23 cellular contexts compared by ENCODE assay signal in genomic region chrX:3134316-3134715, GRCh38.
"Had no signal": no experiment of that assay in that cellular context is flagged by ENCODE, and none has a peak within 500 bp of the region (broad histone marks: within the 10 kb centered on the region; RNA-seq: fewer than 3 reads in every experiment).

No MANE protein-coding gene starts in this region.

- H3K4me1 Mint-ChIP-seq: immature natural killer cell; stimulated activated memory B cell treated with anti-CD40 and anti-IgM and Interleukin-4, amounts not matched to agents 10 μg/mL and 1 μg/mL and 100 μg/mL, for 72 hours had no signal

- H3K27me3 Mint-ChIP-seq: stimulated activated memory B cell treated with anti-CD40 and anti-IgM and Interleukin-4, amounts not matched to agents 10 μg/mL and 1 μg/mL and 100 μg/mL, for 72 hours had no signal

- H3K36me3 Mint-ChIP-seq: immature natural killer cell; natural killer cell treated with Interleukin-12 subunit alpha and Interleukin-12 subunit beta and Interleukin-15 and Interleukin-18, amount 100 ng/mL, for 72 hours; stimulated activated memory B cell treated with anti-CD40 and anti-IgM and Interleukin-4, amounts not matched to agents 10 μg/mL and 1 μg/mL and 100 μg/mL, for 72 hours had no signal

- ATAC-seq: effector memory CD8-positive, alpha-beta T cell; gastroesophageal sphincter; left colon; left ventricle myocardium superior; natural killer cell treated with Interleukin-12 subunit alpha and Interleukin-12 subunit beta and Interleukin-15 and Interleukin-18, amount 100 ng/mL, for 72 hours; sciatic nerve; stimulated activated memory B cell treated with anti-CD40 and anti-IgM and Interleukin-4, amounts not matched to agents 10 μg/mL and 1 μg/mL and 100 μg/mL, for 72 hours had no signal

- DNase-seq: effector memory CD8-positive, alpha-beta T cell; glutamatergic neuron; immature natural killer cell; left colon; left ventricle myocardium superior; mesenchymal stem cell; midbrain; occipital lobe; spleen; stimulated activated CD4-positive, alpha-beta T cell treated with anti-CD3 and anti-CD28 coated beads, Interleukin-15, amount 100 ng/mL, for 24 hours; stimulated activated CD4-positive, alpha-beta T cell treated with anti-CD3 and anti-CD28 coated beads, Interleukin-1b, Interleukin-23, amount 100 ng/mL, for 48 hours; stimulated activated CD4-positive, alpha-beta T cell treated with anti-CD3 and anti-CD28 coated beads, Interleukin-4, amount 100 ng/mL, for 24 hours; tibial artery; upper lobe of left lung; uterus had no signal

- H3K36me3 ChIP-seq: esophagus muscularis mucosa, gastroesophageal sphincter, spleen, tibial artery, upper lobe of left lung, uterus had no signal

- H3K4me3 Mint-ChIP-seq: effector memory CD8-positive, alpha-beta T cell; immature natural killer cell; natural killer cell treated with Interleukin-12 subunit alpha and Interleukin-12 subunit beta and Interleukin-15 and Interleukin-18, amount 100 ng/mL, for 72 hours; stimulated activated memory B cell treated with anti-CD40 and anti-IgM and Interleukin-4, amounts not matched to agents 10 μg/mL and 1 μg/mL and 100 μg/mL, for 72 hours; stimulated activated naive CD8-positive, alpha-beta T cell treated with anti-CD3 and anti-CD28 coated beads, Interleukin-15, Interleukin-2, amounts not matched to agents 100 ng/mL and 50 ng/mL, for 24 hours had no signal

- H3K27ac ChIP-seq: epithelial cell of prostate, esophagus muscularis mucosa, gastroesophageal sphincter, spleen, tibial artery, upper lobe of left lung, uterus had no signal

- H3K27ac Mint-ChIP-seq: effector memory CD8-positive, alpha-beta T cell; immature natural killer cell; natural killer cell treated with Interleukin-12 subunit alpha and Interleukin-12 subunit beta and Interleukin-15 and Interleukin-18, amount 100 ng/mL, for 72 hours; stimulated activated memory B cell treated with anti-CD40 and anti-IgM and Interleukin-4, amounts not matched to agents 10 μg/mL and 1 μg/mL and 100 μg/mL, for 72 hours; stimulated activated naive CD8-positive, alpha-beta T cell treated with anti-CD3 and anti-CD28 coated beads, Interleukin-15, Interleukin-2, amounts not matched to agents 100 ng/mL and 50 ng/mL, for 24 hours had no signal

- H3K9me3 Mint-ChIP-seq: natural killer cell treated with Interleukin-12 subunit alpha and Interleukin-12 subunit beta and Interleukin-15 and Interleukin-18, amount 100 ng/mL, for 72 hours; stimulated activated naive CD8-positive, alpha-beta T cell treated with anti-CD3 and anti-CD28 coated beads, Interleukin-15, Interleukin-2, amounts not matched to agents 100 ng/mL and 50 ng/mL, for 24 hours had no signal

- H3K4me3 ChIP-seq: esophagus muscularis mucosa, gastroesophageal sphincter, lung, spleen, tibial artery, upper lobe of left lung, uterus had no signal

- H3K9me3 ChIP-seq: esophagus muscularis mucosa, gastroesophageal sphincter, spleen, tibial artery, upper lobe of left lung, uterus had no signal

- H3K4me1 ChIP-seq: esophagus muscularis mucosa, gastroesophageal sphincter, spleen, tibial artery, upper lobe of left lung, uterus had no signal

- H3K27me3 ChIP-seq: esophagus muscularis mucosa, gastroesophageal sphincter, spleen, tibial artery, upper lobe of left lung, uterus had no signal
